In the genomic region with DNA sequence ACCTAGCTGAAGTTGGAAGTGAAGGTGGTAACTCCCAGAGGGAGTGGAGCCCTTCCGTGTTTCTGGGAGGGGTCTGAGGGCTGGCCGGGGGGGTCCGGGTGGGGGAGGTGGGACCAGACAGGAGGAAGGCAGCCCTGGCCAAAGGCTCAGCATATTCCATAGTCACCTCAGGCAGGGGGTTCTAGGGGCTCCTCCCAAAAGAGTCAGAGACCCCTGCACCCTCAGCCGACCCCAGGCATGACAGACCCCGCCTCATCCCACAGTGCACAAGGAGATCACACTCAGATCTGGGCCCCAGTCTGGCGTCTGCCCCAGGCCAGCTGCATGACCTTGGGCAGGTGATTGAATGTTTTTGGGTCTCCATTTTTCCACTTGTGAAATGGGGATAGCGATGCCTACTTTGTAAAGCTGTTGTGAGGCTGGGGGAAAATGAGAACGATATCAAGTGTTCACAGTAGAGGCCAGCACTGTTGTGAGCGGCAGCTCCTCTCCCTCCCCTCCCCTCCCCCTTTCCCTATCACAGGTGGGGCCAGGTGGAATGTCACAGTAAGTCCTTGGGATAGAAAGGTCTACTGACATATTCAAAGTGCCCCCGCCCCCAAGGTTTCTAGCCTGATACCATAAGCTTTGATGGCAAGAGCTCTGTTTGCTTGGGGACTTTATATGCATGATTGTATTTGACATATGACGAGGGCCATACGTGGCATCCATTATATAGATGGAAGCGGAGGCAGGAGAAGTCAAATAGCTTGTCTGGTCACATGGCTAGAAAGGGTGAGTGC, we compare ENCODE assay signal across 8 cellular contexts. TPM values are rescaled to one million over a fixed set of nuclear protein-coding genes. Genes with fewer than 3 reads are reported as not detected.
DNase-seq lines count a peak whose midpoint lies in the region; ATAC-seq and TF ChIP-seq lines count a peak whose summit lies in the region.

No MANE protein-coding gene starts in this region.

- H3K27me3 ChIP-seq in BE2C (no peaks in the 10 kb centered on the region), Karpas-422 (ENCODE audit: low read length) (no peaks in the 10 kb centered on the region)

- no peak for ATAC-seq in GM19467 (IDR thresholded peaks at IDR 0.05; ENCODE audit: unreplicated experiment)

- no peaks in the 10 kb centered on the region for H3K9me2 ChIP-seq in Karpas-422 (replicated peaks; ENCODE audit: insufficient read depth, low read length)

- DNase-seq in BE2C (no peak), Karpas-422 (peak; percentile 71), chondrocyte (ENCODE audit: low spot score) (no peak), iPS-NIHi7 (ENCODE audit: extremely low spot score) (no peak), medulla oblongata (ENCODE audit: extremely low spot score) (no peak), T1000 (lab: John Stamatoyannopoulos, UW) (no peak)

- H2AFZ ChIP-seq in Karpas-422 (ENCODE audit: low read length), result no peak overlapping the region

- TF ChIP-seq CTCF in BE2C (IDR thresholded peaks at IDR 0.05; ENCODE audit: low read depth, low read length) (no peak), chondrocyte (IDR thresholded peaks at IDR 0.05) (no peak), nephron (IDR thresholded peaks at IDR 0.05; ENCODE audit: unreplicated experiment in 3 of 3) (no peak)

- peak overlapping the region; percentile 100 for H3K27ac ChIP-seq in Karpas-422 (ENCODE audit: low read length)

- no peaks in the 10 kb centered on the region for H4K20me1 ChIP-seq in Karpas-422 (ENCODE audit: insufficient read depth, low read depth, low read length)

- peak overlapping the region; percentile 89 for H3K4me2 ChIP-seq in Karpas-422 (ENCODE audit: low read depth, low read length, poor library complexity, severe bottlenecking)

- H3K36me3 ChIP-seq in BE2C (no peaks in the 10 kb centered on the region), Karpas-422 (ENCODE audit: insufficient read depth, low read length) (no peaks in the 10 kb centered on the region)

- H3K27me3 Mint-ChIP-seq in chondrocyte (ENCODE audit: low read depth), result no peaks in the 10 kb centered on the region
- H3K27me3 Mint-ChIP-seq in nephron (ENCODE audit: low read depth), result no peaks in the 10 kb centered on the region

- peak overlapping the region; percentile 87 for H3K9ac ChIP-seq in Karpas-422 (ENCODE audit: low read length)

- H3K4me1 ChIP-seq in BE2C (peaks cover 34% of the 10 kb centered on the region), Karpas-422 (ENCODE audit: low read length) (peaks cover 76% of the 10 kb centered on the region)

- no peaks in the 10 kb centered on the region for H3K36me3 Mint-ChIP-seq in chondrocyte (ENCODE audit: low read depth)
- no peaks in the 10 kb centered on the region for H3K36me3 Mint-ChIP-seq in nephron (ENCODE audit: low read depth)

- H3K27ac Mint-ChIP-seq in chondrocyte (ENCODE audit: unreplicated experiment) (peak overlapping the region; percentile 100), nephron (peak overlapping the region; percentile 95 to 99 (median 96))

- no peaks in the 10 kb centered on the region for H3K79me2 ChIP-seq in Karpas-422 (ENCODE audit: low read length)

- peaks cover 76% of the 10 kb centered on the region for H3K4me1 Mint-ChIP-seq in chondrocyte (ENCODE audit: low read depth)
- H3K4me1 Mint-ChIP-seq in nephron, result peaks cover 67% of the 10 kb centered on the region

- peak overlapping the region; percentile 59 for H3K4me3 Mint-ChIP-seq in chondrocyte (ENCODE audit: unreplicated experiment)
- no peak overlapping the region for H3K4me3 Mint-ChIP-seq in nephron

- H3K4me3 ChIP-seq in BE2C (ENCODE audit: low read depth, low read length), result peak overlapping the region; percentile 44
- H3K4me3 ChIP-seq in Karpas-422 (ENCODE audit: low read length), result peak overlapping the region; percentile 56; the same call in 1 of the 2 replicates

- H3K9me3 ChIP-seq in BE2C (no peaks in the 10 kb centered on the region), Karpas-422 (ENCODE audit: low read length) (no peaks in the 10 kb centered on the region)

- H3K9me3 Mint-ChIP-seq in chondrocyte (ENCODE audit: low read depth) (no peaks in the 10 kb centered on the region), nephron (no peaks in the 10 kb centered on the region)

RNA-seq across cellular contexts. Expression of a gene that starts 33.3 kb away (rescaled TPM):
- 42.2 TPM for polyA plus RNA-seq in BE2C (2012; ENCODE audit: insufficient read depth, insufficient read length, low read depth)
- 36.1 and 37.4 TPM in 2 replicates for total RNA-seq in Karpas-422 (2014; rRNA removed; shearing (Covaris generic); ENCODE audit: low replicate concordance)
- total RNA-seq in chondrocyte, result 27.3 to 29.8 TPM (median 28.7 TPM) in 3 replicates

RNA-seq across cellular contexts. Expression of a gene that starts 47.7 kb away (rescaled TPM):
- polyA plus RNA-seq in BE2C (2012; ENCODE audit: insufficient read depth, insufficient read length, low read depth), result 468 TPM
- 331 and 583 TPM in 2 replicates for total RNA-seq in Karpas-422 (2014; rRNA removed; shearing (Covaris generic); ENCODE audit: low replicate concordance)
- total RNA-seq in chondrocyte, result 68.5 to 241 TPM (median 227 TPM) in 3 replicates
